11 cellular contexts compared by ENCODE assay signal in genomic region chr9:83959061-83959460, GRCh38. TPM values are rescaled to one million over a fixed set of nuclear protein-coding genes. Genes with fewer than 3 reads are reported as not detected.
DNase-seq lines count a peak whose midpoint lies in the region; ATAC-seq and TF ChIP-seq lines count a peak whose summit lies in the region.
"Had no signal": no experiment of that assay in that cellular context is flagged by ENCODE, and none has a peak within 500 bp of the region (broad histone marks: within the 10 kb centered on the region; RNA-seq: fewer than 3 reads in every experiment).

No MANE protein-coding gene starts in this region.

- TF ChIP-seq CTCF in OCI-LY7 (conservative IDR thresholded peaks at IDR 0.05; ENCODE audit: low read length) (no peak), epithelial cell of proximal tubule (conservative IDR thresholded peaks at IDR 0.05; ENCODE audit: low read depth, low read length) (no peak)

- peak; percentile 62 for DNase-seq in GM04503 (ENCODE audit: low read depth)
- DNase-seq in OCI-LY7 (ENCODE audit: low spot score): no peak
- DNase-seq in epithelial cell of proximal tubule (ENCODE audit: low read depth): peak; percentile 81
- peak; percentile 97 for DNase-seq in renal cortical epithelial cell (ENCODE audit: low read depth)
- DNase-seq in activated CD4-positive, alpha-beta T cell treated with anti-CD3 and anti-CD28 coated beads for 4 hours: no peak
- no peak for DNase-seq in hippocampal formation (lab: John Stamatoyannopoulos, UW)
- DNase-seq: amygdala, erythroblast, NCI-H526 treated with DMSO at 0.1 percent for 48 hours had no signal

- no peaks in the 10 kb centered on the region for H4K20me1 ChIP-seq in OCI-LY7 (ENCODE audit: insufficient read depth, low read length)

- H3K9me2 ChIP-seq in OCI-LY7 (ENCODE audit: insufficient read depth, low read length): no peaks in the 10 kb centered on the region

- H3K9me3 ChIP-seq in OCI-LY7 (ENCODE audit: low read length): no peaks in the 10 kb centered on the region

- H3K27ac ChIP-seq in OCI-LY7 (ENCODE audit: low read depth, low read length, poor library complexity, severe bottlenecking): no peak overlapping the region

- peak overlapping the region; percentile 57; the same call in 1 of the 2 replicates for H2AFZ ChIP-seq in OCI-LY7 (ENCODE audit: low read length)

- H3K36me3 ChIP-seq in OCI-LY7 (ENCODE audit: insufficient read depth, low read length): no peaks in the 10 kb centered on the region

- intact Hi-C loops in OCI-LY7 (cut with micrococcal nuclease; ENCODE audit: unreplicated experiment): no loop called here

- H3K4me3 ChIP-seq in OCI-LY7 (ENCODE audit: low read depth, low read length, poor library complexity, severe bottlenecking): no peak overlapping the region
- no peak overlapping the region for H3K4me3 ChIP-seq in epithelial cell of proximal tubule (ENCODE audit: low read depth, low read length)

- CTCF ChIA-PET in OCI-LY7 (lab: Charles Lee; ENCODE audit: unreplicated experiment): no interaction called here

- POLR2A ChIA-PET in OCI-LY7 (lab: Charles Lee): interaction anchor here (0.8 to 1.7 kb wide), 2 partner anchors 19 to 36 kb away, joined by 3 to 9 read pairs; no protein-coding TSS in a partner anchor

- no TSS peak for BruUV-seq in OCI-LY7 (replicated peaks; lab: Mats Ljungman, UMichigan)

- H3K4me1 ChIP-seq in OCI-LY7 (ENCODE audit: insufficient read depth, low read length, poor library complexity, severe bottlenecking): peaks cover 17% of the 10 kb centered on the region

- ATAC-seq in GM19351 (IDR thresholded peaks at IDR 0.05; ENCODE audit: unreplicated experiment) (no peak), GM21390 (IDR thresholded peaks at IDR 0.05; ENCODE audit: unreplicated experiment) (no peak)

- H3K79me2 ChIP-seq in OCI-LY7 (ENCODE audit: insufficient read depth, low read depth, low read length): peaks cover 10% of the 10 kb centered on the region; the same call in 1 of the 2 replicates

- peak overlapping the region; percentile 68 for H3K4me2 ChIP-seq in OCI-LY7 (ENCODE audit: low read length)

RNA-seq across cellular contexts. Expression of gene HNRNPK, which starts 21.0 kb away (rescaled TPM):
- total RNA-seq in OCI-LY7 (2014; rRNA removed; shearing (Covaris generic)): 592 and 700 TPM in 2 replicates
- 768 and 787 TPM in 2 replicates for total RNA-seq in OCI-LY7 (2022)
- total RNA-seq in epithelial cell of proximal tubule: 569 and 784 TPM in 2 replicates
- 691 and 752 TPM in 2 replicates for total RNA-seq in renal cortical epithelial cell

RNA-seq across cellular contexts. Expression of gene RMI1, which starts 21.5 kb away (rescaled TPM):
- total RNA-seq in OCI-LY7 (2014; rRNA removed; shearing (Covaris generic)): 10.0 and 16.7 TPM in 2 replicates
- 44.3 and 46.2 TPM in 2 replicates for total RNA-seq in OCI-LY7 (2022)
- total RNA-seq in epithelial cell of proximal tubule: 3.4 and 5.6 TPM in 2 replicates
- 5.2 and 11.6 TPM in 2 replicates for total RNA-seq in renal cortical epithelial cell

RNA-seq across cellular contexts. Expression of gene KIF27, which starts 37.8 kb away (rescaled TPM):
- 5.6 and 6.0 TPM in 2 replicates for total RNA-seq in OCI-LY7 (2014; rRNA removed; shearing (Covaris generic))
- total RNA-seq in OCI-LY7 (2022) (7.3 and 9.1 TPM in 2 replicates), epithelial cell of proximal tubule (1.5 and 2.7 TPM in 2 replicates), renal cortical epithelial cell (4.3 and 13.3 TPM in 2 replicates)

Comparison
In these comparisons a context has a peak if more than half of its experiments do, and no peak if none do; other contexts are left out.
1. DNase-seq: peak in GM04503 (single experiment), epithelial cell of proximal tubule (single experiment) and renal cortical epithelial cell (single experiment); none in OCI-LY7 (single experiment), activated CD4-positive, alpha-beta T cell treated with anti-CD3 and anti-CD28 coated beads for 4 hours (0 of 2) and hippocampal formation (0 of 2).